Comparison of ENCODE assay signal across 19 cellular contexts in genomic region chr16:81136331-81137011, GRCh38. TPM values are rescaled to one million over a fixed set of nuclear protein-coding genes. Genes with fewer than 3 reads are reported as not detected.
DNase-seq lines count a peak whose midpoint lies in the region; ATAC-seq and TF ChIP-seq lines count a peak whose summit lies in the region.
"Had no signal": no experiment of that assay in that cellular context is flagged by ENCODE, and none has a peak within 500 bp of the region (broad histone marks: within the 10 kb centered on the region; RNA-seq: fewer than 3 reads in every experiment).

No MANE protein-coding gene starts in this region.

- peak in 1 of 2 donors; percentile 24 for TF ChIP-seq EP300 in tibial nerve (IDR thresholded peaks at IDR 0.05)

- TF ChIP-seq POLR2A in tibial nerve (IDR thresholded peaks at IDR 0.05): no peak

- H3K4me1 ChIP-seq in tibial nerve (peaks cover 0 to 19% (median 0%) of the 10 kb centered on the region in 4 donors), lower lobe of right lung (no peaks in the 10 kb centered on the region)
- H3K4me1 ChIP-seq: gastrocnemius medialis, HAP-1, suprapubic skin had no signal

- no peak for ATAC-seq in lower lobe of right lung
- ATAC-seq: gastrocnemius medialis; natural killer cell treated with Interleukin-12 subunit alpha and Interleukin-12 subunit beta and Interleukin-15 and Interleukin-18, amount 100 ng/mL, for 72 hours had no signal

- H3K27ac ChIP-seq in caudate nucleus (ENCODE audit: low read depth, low read length): peak overlapping the region; percentile 84
- H3K27ac ChIP-seq in tibial nerve: peak overlapping the region in 3 of 4 donors; percentile 9 to 58 (median 25)
- no peak overlapping the region for H3K27ac ChIP-seq in lower lobe of right lung
- H3K27ac ChIP-seq: gastrocnemius medialis, HL-60, suprapubic skin had no signal

- no peaks in the 10 kb centered on the region for H3K9me3 ChIP-seq in tibial nerve
- no peaks in the 10 kb centered on the region for H3K9me3 ChIP-seq in MG63
- no peaks in the 10 kb centered on the region for H3K9me3 ChIP-seq in lower lobe of right lung
- H3K9me3 ChIP-seq: gastrocnemius medialis, HAP-1, suprapubic skin had no signal

- 27 to 31% methylated on average over 6 of the region's 6 CpGs for WGBS in tibial nerve, 2 donors

- intact Hi-C loops in lower lobe of right lung (cut with DNase I): no loop called here

- TF ChIP-seq CTCF in tibial nerve (IDR thresholded peaks at IDR 0.05): no peak
- TF ChIP-seq CTCF in lower lobe of right lung (IDR thresholded peaks at IDR 0.05): no peak

- H3K27me3 ChIP-seq in tibial nerve: no peaks in the 10 kb centered on the region
- H3K27me3 ChIP-seq in MG63: no peaks in the 10 kb centered on the region
- H3K27me3 ChIP-seq in lower lobe of right lung (ENCODE audit: low read depth): no peaks in the 10 kb centered on the region
- H3K27me3 ChIP-seq: gastrocnemius medialis, suprapubic skin had no signal

- H3K4me3 ChIP-seq in tibial nerve (peak overlapping the region in 1 of 4 donors; percentile 16), MG63 (no peak overlapping the region), lower lobe of right lung (no peak overlapping the region)
- H3K4me3 ChIP-seq: gastrocnemius medialis, HAP-1, suprapubic skin had no signal

- H3K36me3 ChIP-seq in tibial nerve: no peaks in the 10 kb centered on the region
- no peaks in the 10 kb centered on the region for H3K36me3 ChIP-seq in MG63
- H3K36me3 ChIP-seq in lower lobe of right lung: no peaks in the 10 kb centered on the region
- H3K36me3 ChIP-seq: gastrocnemius medialis, HAP-1 had no signal

- peak; percentile 7 for DNase-seq in NCI-H2029 (lab: John Stamatoyannopoulos, UW)
- no peak for DNase-seq in NCI-H2029 treated with DMSO at 0.1 percent for 48 hours (lab: John Stamatoyannopoulos, UW)
- DNase-seq in caudate nucleus (lab: John Stamatoyannopoulos, UW): peak in 44 of 61 donors; percentile 4 to 75 (median 32)
- peak; percentile 68 for DNase-seq in midbrain (lab: John Stamatoyannopoulos, UW)
- DNase-seq in tibial nerve (ENCODE audit: low spot score in 2 of 2): peak in 1 of 2 donors; percentile 7
- DNase-seq in MG63: no peak
- DNase-seq in lower lobe of right lung: no peak
- no peak for DNase-seq in NCI-H748 (lab: John Stamatoyannopoulos, UW; ENCODE audit: unreplicated experiment)
- DNase-seq: ACHN; activated CD4-positive, alpha-beta T cell treated with anti-CD3 and anti-CD28 coated beads, Interleukin-2, amount 10 ng/mL, durations not matched to agents 7 days and 5 days; activated T-cell treated with anti-CD3 and anti-CD28 coated beads, Interleukin-2, amount 50 U/mL, for 48 hours; aorta; Calu3; NCI-H2227 treated with DMSO at 0.1 percent for 48 hours had no signal

RNA-seq across cellular contexts. Expression of gene GCSH, which starts 40.3 kb away (rescaled TPM):
- total RNA-seq in tibial nerve (10 to 100 TPM; 26.7 to 45.9 (median 29.7) TPM), lower lobe of right lung (14.7 TPM)
- 44.5 and 80.6 TPM in 2 replicates for total RNA-seq in MG63 (2014; rRNA removed; shearing (Covaris generic); ENCODE audit: low replicate concordance)

RNA-seq across cellular contexts. Expression of gene C16orf46, which starts 59.4 kb away (rescaled TPM):
- total RNA-seq in tibial nerve (1 to 10 TPM in 1 of 4 donors, under 1 TPM in 1, not detected in 2; 0.78 to 3.3 TPM), lower lobe of right lung (not detected)
- total RNA-seq in MG63 (2014; rRNA removed; shearing (Covaris generic); ENCODE audit: low replicate concordance): 0.07 TPM in 1 of 2 replicates, not detected in the other

Comparison
In these comparisons a context has a peak if more than half of its experiments do, and no peak if none do; other contexts are left out.
1. DNase-seq: peak in NCI-H2029 (single experiment), caudate nucleus (44 of 61) and midbrain (single experiment); none in NCI-H2029 treated with DMSO at 0.1 percent for 48 hours (single experiment), MG63 (single experiment), lower lobe of right lung (single experiment) and NCI-H748 (single experiment).